In genomic region chr9:4955836-4956235, GRCh38 we compare ENCODE assay signal across 2 cellular contexts.
TF ChIP-seq lines count a peak whose summit lies in the region.

No MANE protein-coding gene starts in this region.

TF ChIP-seq in SK-N-SH, 30 proteins besides CTCF, POLR2A, EP300 and RAD21 (continued from another document):
- no peak for TF ChIP-seq USF1 (IDR thresholded peaks at IDR 0.05; ENCODE audit: borderline replicate concordance, low read depth)
- TF ChIP-seq YY1 (IDR thresholded peaks at IDR 0.05; ENCODE audit: low read depth): no peak
- no peak for TF ChIP-seq SMC3 (IDR thresholded peaks at IDR 0.05; ENCODE audit: low read depth, low read length)
- no peak for TF ChIP-seq POLR2AphosphoS5 (IDR thresholded peaks at IDR 0.05; ENCODE audit: low read depth, low read length)
- no peak for TF ChIP-seq ZBTB33 (IDR thresholded peaks at IDR 0.05; ENCODE audit: borderline replicate concordance, low read depth)
- no peak for TF ChIP-seq NFIC (IDR thresholded peaks at IDR 0.05; ENCODE audit: borderline replicate concordance)
- no peak for TF ChIP-seq MEF2A (IDR thresholded peaks at IDR 0.05; ENCODE audit: borderline replicate concordance, low read depth)
- no peak for TF ChIP-seq ELF1 (IDR thresholded peaks at IDR 0.05)
- TF ChIP-seq SIN3A (IDR thresholded peaks at IDR 0.05; ENCODE audit: borderline replicate concordance, low read depth, low read length): no peak
- no peak for TF ChIP-seq EZH2phosphoT487 (IDR thresholded peaks at IDR 0.05; ENCODE audit: borderline replicate concordance, low read depth)
- no peak for TF ChIP-seq RFX5 (IDR thresholded peaks at IDR 0.05; ENCODE audit: low read length)
- no peak for TF ChIP-seq REST (IDR thresholded peaks at IDR 0.05; ENCODE audit: low read depth, low read length)
- TF ChIP-seq GATA2 (CRISPR knock-in tag; IDR thresholded peaks at IDR 0.05): no peak
- no peak for TF ChIP-seq PBX3 (IDR thresholded peaks at IDR 0.05)
- TF ChIP-seq RCOR1 (IDR thresholded peaks at IDR 0.05; ENCODE audit: low read length): no peak
- no peak for TF ChIP-seq RXRA (IDR thresholded peaks at IDR 0.05; ENCODE audit: borderline replicate concordance, low read depth)

TF ChIP-seq in SK-N-SH treated with all-trans-retinoic acid at 6 μM for 48 hours, 23 proteins besides CTCF, POLR2A, EP300 and RAD21 (continued from another document):
- TF ChIP-seq TSHZ2 (CRISPR knock-in tag; IDR thresholded peaks at IDR 0.05) (no peak), RARB (CRISPR knock-in tag; IDR thresholded peaks at IDR 0.05) (no peak), CSDC2 (CRISPR knock-in tag; IDR thresholded peaks at IDR 0.05) (no peak), SNAI2 (CRISPR knock-in tag; IDR thresholded peaks at IDR 0.05) (no peak), ZFP30 (CRISPR knock-in tag; IDR thresholded peaks at IDR 0.05) (no peak), ESRRG (CRISPR knock-in tag; IDR thresholded peaks at IDR 0.05) (no peak), ZFP3 (CRISPR knock-in tag; IDR thresholded peaks at IDR 0.05) (no peak), PATZ1 (CRISPR knock-in tag; IDR thresholded peaks at IDR 0.05; ENCODE audit: borderline replicate concordance) (no peak), BACH2 (CRISPR knock-in tag; IDR thresholded peaks at IDR 0.05; ENCODE audit: borderline replicate concordance) (no peak), OSR1 (CRISPR knock-in tag; IDR thresholded peaks at IDR 0.05) (no peak)
